ENCODE assay signal across 1 cellular context in genomic region chr7:130845581-130846085, GRCh38.
TF ChIP-seq lines count a peak whose summit lies in the region.

No MANE protein-coding gene starts in this region.

TF ChIP-seq in SK-N-SH, 30 proteins besides CTCF, POLR2A, EP300 and RAD21 (continued from another document):
- TF ChIP-seq ZBTB33 (IDR thresholded peaks at IDR 0.05; ENCODE audit: borderline replicate concordance, low read depth) (no peak), RFX5 (IDR thresholded peaks at IDR 0.05; ENCODE audit: low read length) (no peak), FOXJ3 (CRISPR knock-in tag; IDR thresholded peaks at IDR 0.05) (no peak), SMC3 (IDR thresholded peaks at IDR 0.05; ENCODE audit: low read depth, low read length) (no peak), GATA2 (CRISPR knock-in tag; IDR thresholded peaks at IDR 0.05) (no peak), RXRA (IDR thresholded peaks at IDR 0.05; ENCODE audit: borderline replicate concordance, low read depth) (peak; percentile 25; the same call in 1 of the 2 replicates), MAX (IDR thresholded peaks at IDR 0.05; ENCODE audit: low read depth) (peak; percentile 95), SIN3A (IDR thresholded peaks at IDR 0.05; ENCODE audit: borderline replicate concordance, low read depth, low read length) (no peak), GABPA (IDR thresholded peaks at IDR 0.05; ENCODE audit: low read depth) (no peak), REST (IDR thresholded peaks at IDR 0.05; ENCODE audit: low read depth, low read length) (no peak), TEAD4 (IDR thresholded peaks at IDR 0.05; ENCODE audit: borderline replicate concordance, insufficient read depth) (0 out of 2 replicates have a peak, but pooled peaks have one; percentile 33)
